8 cellular contexts compared by ENCODE assay signal in genomic region chr12:113334786-113335539, GRCh38. TPM values are rescaled to one million over a fixed set of nuclear protein-coding genes. Genes with fewer than 3 reads are reported as not detected.
DNase-seq lines count a peak whose midpoint lies in the region; ATAC-seq and TF ChIP-seq lines count a peak whose summit lies in the region.

Gene SLC8B1, minus strand, starts transcription at chr12:113335109. Its CDS starts 2,231 bp downstream, at chr12:113332878.

- no peaks in the 10 kb centered on the region for H3K27me3 Mint-ChIP-seq in activated naive CD4-positive, alpha-beta T cell treated with anti-CD3 and anti-CD28 coated beads, Interleukin-2, amount 50 U/mL, for 24 hours

- H3K9me3 Mint-ChIP-seq in activated naive CD4-positive, alpha-beta T cell treated with anti-CD3 and anti-CD28 coated beads, Interleukin-2, amount 50 U/mL, for 24 hours, result no peaks in the 10 kb centered on the region

- H3K27me3 ChIP-seq in osteoblast (ENCODE audit: insufficient read depth, low read length), result no peaks in the 10 kb centered on the region
- no peaks in the 10 kb centered on the region for H3K27me3 ChIP-seq in suprapubic skin

- H3K4me2 ChIP-seq in osteoblast (ENCODE audit: insufficient read depth, low read length), result peak within 1 kb of the TSS; percentile 96

- no peak within 1 kb of the TSS for H3K27ac ChIP-seq in osteoblast (ENCODE audit: low read depth, low read length)
- peak within 1 kb of the TSS; percentile 69 for H3K27ac ChIP-seq in suprapubic skin

- peak in 1 of 2 donors; percentile 80 for TF ChIP-seq POLR2A in suprapubic skin (IDR thresholded peaks at IDR 0.05)

- H3K36me3 ChIP-seq in osteoblast (ENCODE audit: insufficient read depth, low read length) (no peaks in the 10 kb centered on the region), suprapubic skin (peaks cover 19% of the 10 kb centered on the region)

- peak within 1 kb of the TSS; percentile 83 for H3K27ac Mint-ChIP-seq in activated naive CD4-positive, alpha-beta T cell treated with anti-CD3 and anti-CD28 coated beads, Interleukin-2, amount 50 U/mL, for 24 hours

- no peak for TF ChIP-seq EP300 in suprapubic skin (IDR thresholded peaks at IDR 0.05)

- H4K20me1 ChIP-seq in osteoblast (ENCODE audit: insufficient read depth, low read length), result no peaks in the 10 kb centered on the region

- no peaks in the 10 kb centered on the region for H3K79me2 ChIP-seq in osteoblast (ENCODE audit: insufficient read depth, low read length)

- H2AFZ ChIP-seq in osteoblast (ENCODE audit: low read length), result peak within 1 kb of the TSS; percentile 93

- H3K9me3 ChIP-seq in osteoblast (ENCODE audit: low read depth, low read length) (no peaks in the 10 kb centered on the region), suprapubic skin (no peaks in the 10 kb centered on the region)

- peak within 1 kb of the TSS; percentile 97 for H3K4me3 Mint-ChIP-seq in activated naive CD4-positive, alpha-beta T cell treated with anti-CD3 and anti-CD28 coated beads, Interleukin-2, amount 50 U/mL, for 24 hours

- H3K36me3 Mint-ChIP-seq in activated naive CD4-positive, alpha-beta T cell treated with anti-CD3 and anti-CD28 coated beads, Interleukin-2, amount 50 U/mL, for 24 hours, result peaks cover 6% of the 10 kb centered on the region

- TF ChIP-seq CTCF in osteoblast (IDR thresholded peaks at IDR 0.05; ENCODE audit: extremely low read depth, low read depth, low read length), result no peak
- no peak for TF ChIP-seq CTCF in suprapubic skin (IDR thresholded peaks at IDR 0.05)

- H3K4me1 Mint-ChIP-seq in activated naive CD4-positive, alpha-beta T cell treated with anti-CD3 and anti-CD28 coated beads, Interleukin-2, amount 50 U/mL, for 24 hours, result peaks cover 39% of the 10 kb centered on the region

- ATAC-seq in GM21825 (IDR thresholded peaks at IDR 0.05; ENCODE audit: unreplicated experiment) (peak; percentile 93), SK-N-SH treated with all-trans-retinoic acid at 6 μM for 48 hours (peak; percentile 99)

- peak; percentile 83 for DNase-seq in G401 (ENCODE audit: low spot score)
- peak; percentile 62 for DNase-seq in LHCN-M2 (ENCODE audit: low read depth)
- no peak for DNase-seq in glomerular endothelial cell (ENCODE audit: extremely low read depth, low read depth, low spot score)
- peak; percentile 97 for DNase-seq in osteoblast (ENCODE audit: insufficient read length, low spot score, missing footprints)
- peak; percentile 93 for DNase-seq in suprapubic skin (ENCODE audit: low spot score in 2 of 2)

- in situ Hi-C loops in G401 (cut with HindIII; ENCODE audit: low sequenced_read_pairs), result no loop called here

- peak within 1 kb of the TSS; percentile 78 for H3K4me3 ChIP-seq in osteoblast (ENCODE audit: insufficient read depth, low read length)
- H3K4me3 ChIP-seq in suprapubic skin, result peak within 1 kb of the TSS; percentile 67

- WGBS in suprapubic skin, result 0% methylated on average over 16 of the region's 62 CpGs

- peaks cover 7% of the 10 kb centered on the region for H3K4me1 ChIP-seq in osteoblast (ENCODE audit: insufficient read depth, low read length)
- peaks cover 24% of the 10 kb centered on the region for H3K4me1 ChIP-seq in suprapubic skin

TF ChIP-seq in SK-N-SH treated with all-trans-retinoic acid at 6 μM for 48 hours, 23 proteins besides CTCF, POLR2A, EP300 and RAD21:
- TF ChIP-seq TCF4 (CRISPR knock-in tag; IDR thresholded peaks at IDR 0.05; ENCODE audit: borderline replicate concordance) (no peak), ZNF565 (CRISPR knock-in tag; conservative IDR thresholded peaks at IDR 0.05; ENCODE audit: low read depth) (no peak), TSHZ2 (CRISPR knock-in tag; IDR thresholded peaks at IDR 0.05) (no peak), ZFP3 (CRISPR knock-in tag; IDR thresholded peaks at IDR 0.05) (no peak), RARB (CRISPR knock-in tag; IDR thresholded peaks at IDR 0.05) (no peak), SNAI2 (CRISPR knock-in tag; IDR thresholded peaks at IDR 0.05) (no peak), CSDC2 (CRISPR knock-in tag; IDR thresholded peaks at IDR 0.05) (no peak), TOX (CRISPR knock-in tag; IDR thresholded peaks at IDR 0.05; ENCODE audit: borderline replicate concordance) (no peak), POU6F1 (CRISPR knock-in tag; IDR thresholded peaks at IDR 0.05; ENCODE audit: borderline replicate concordance, low read depth) (no peak), ZC3H10 (CRISPR knock-in tag; IDR thresholded peaks at IDR 0.05) (no peak), OSR1 (CRISPR knock-in tag; IDR thresholded peaks at IDR 0.05) (no peak), CSRNP3 (CRISPR knock-in tag; IDR thresholded peaks at IDR 0.05) (no peak), ARNTL (CRISPR knock-in tag; IDR thresholded peaks at IDR 0.05; ENCODE audit: borderline replicate concordance, low read depth) (no peak), ESRRG (CRISPR knock-in tag; IDR thresholded peaks at IDR 0.05) (no peak), PATZ1 (CRISPR knock-in tag; IDR thresholded peaks at IDR 0.05; ENCODE audit: borderline replicate concordance) (no peak), ZNF70 (CRISPR knock-in tag; IDR thresholded peaks at IDR 0.05) (no peak)

RNA-seq across cellular contexts. Expression of gene SLC8B1, which starts in this region (rescaled TPM):
- 8.2 and 19.2 TPM in 2 replicates for total RNA-seq in G401 (2014; rRNA removed; shearing (Covaris generic))
- 5.7 and 8.6 TPM in 2 replicates for total RNA-seq in LHCN-M2 (2014; rRNA removed)
- 7.1 TPM for polyA plus RNA-seq in LHCN-M2 (2012)
- 23.7 and 29.1 TPM in 2 replicates for total RNA-seq in glomerular endothelial cell
- total RNA-seq in osteoblast, result 16.5 and 19.5 TPM in 2 replicates
- total RNA-seq in suprapubic skin, result 10 to 100 TPM; 29.1 to 70.2 (median 34.9) TPM
